In the genomic region with DNA sequence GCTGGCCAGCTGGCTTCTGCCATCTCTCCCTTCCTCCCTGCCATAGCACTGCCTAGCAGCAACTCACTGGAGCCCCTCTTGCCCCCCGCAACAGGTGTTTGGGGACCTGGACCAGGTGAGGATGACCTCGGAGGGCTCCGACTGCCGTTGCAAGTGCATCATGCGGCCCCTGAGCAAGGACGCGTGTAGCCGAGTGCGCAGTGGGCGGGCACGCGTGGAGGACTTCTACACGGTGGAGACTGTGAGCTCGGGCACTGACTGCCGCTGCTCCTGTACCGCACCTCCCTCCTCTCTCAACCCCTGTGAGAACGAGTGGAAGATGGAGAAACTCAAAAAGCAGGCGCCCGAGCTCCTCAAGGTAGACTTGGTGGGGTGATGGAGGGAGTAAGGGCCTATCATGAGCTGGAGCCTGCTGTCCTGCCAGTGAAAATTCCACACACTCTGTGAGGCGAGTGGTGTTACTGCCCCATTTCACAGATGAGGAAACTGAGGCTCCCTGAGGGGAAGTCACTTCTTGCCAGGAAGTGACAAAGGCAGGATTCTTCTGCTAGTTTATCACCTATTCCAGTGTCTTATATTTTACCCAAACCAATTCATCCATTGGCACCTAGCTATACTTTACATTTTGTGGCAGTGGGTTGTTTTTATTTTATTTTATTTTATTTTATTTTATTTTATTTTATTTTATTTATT, we compare ENCODE assay signal across 20 cellular contexts. TPM values are rescaled to one million over a fixed set of nuclear protein-coding genes. Genes with fewer than 3 reads are reported as not detected.
DNase-seq lines count a peak whose midpoint lies in the region; ATAC-seq and TF ChIP-seq lines count a peak whose summit lies in the region.
"Had no signal": no experiment of that assay in that cellular context is flagged by ENCODE, and none has a peak within 500 bp of the region (broad histone marks: within the 10 kb centered on the region; RNA-seq: fewer than 3 reads in every experiment).

No MANE protein-coding gene starts in this region.

- WGBS in endodermal cell (ENCODE audit: insufficient coverage in 1 of 2, insufficient read length in 1 of 2), 2 experiments, result 96 to 98% methylated on average over 17 to 20 of the region's 20 CpGs

- ATAC-seq in HG03045 (IDR thresholded peaks at IDR 0.05; ENCODE audit: unreplicated experiment) (no peak), GM21619 (IDR thresholded peaks at IDR 0.05; ENCODE audit: unreplicated experiment) (no peak)
- ATAC-seq: left colon, T-cell had no signal

- H3K9me3 Mint-ChIP-seq in MCF 10A (ENCODE audit: unreplicated experiment), result no peaks in the 10 kb centered on the region
- H3K9me3 Mint-ChIP-seq in endodermal cell, result no peaks in the 10 kb centered on the region
- H3K9me3 Mint-ChIP-seq: activated CD4-positive, alpha-beta T cell treated with anti-CD3 and anti-CD28 coated beads, Interleukin-2, amount 10 ng/mL, durations not matched to agents 24 days and 14 days; T-cell had no signal

- intact Hi-C loops in breast epithelium (cut with DNase I; ENCODE audit: low total_unique reads), result no loop called here
- intact Hi-C loops in MCF 10A (cut with micrococcal nuclease), result no loop called here
- intact Hi-C loops in posterior vena cava (cut with DNase I), result loop anchor here in 1 of 2 donors (5.0 kb wide), 1 partner anchor 935 kb away; no protein-coding TSS in a partner anchor
- intact Hi-C loops in vagina (cut with DNase I), result no loop called here

- TF ChIP-seq POLR2A in breast epithelium (IDR thresholded peaks at IDR 0.05), result no peak
- no peak for TF ChIP-seq POLR2A in vagina (IDR thresholded peaks at IDR 0.05)

- H3K27me3 Mint-ChIP-seq in MCF 10A (ENCODE audit: insufficient read depth, unreplicated experiment) (no peaks in the 10 kb centered on the region), endodermal cell (ENCODE audit: insufficient read depth) (no peaks in the 10 kb centered on the region)

- TF ChIP-seq CTCF in breast epithelium (IDR thresholded peaks at IDR 0.05), result no peak
- no peak for TF ChIP-seq CTCF in MCF 10A (IDR thresholded peaks at IDR 0.05; ENCODE audit: unreplicated experiment)
- no peak for TF ChIP-seq CTCF in endodermal cell (conservative IDR thresholded peaks at IDR 0.05)
- TF ChIP-seq CTCF in vagina (IDR thresholded peaks at IDR 0.05), result no peak

- H3K4me1 Mint-ChIP-seq in MCF 10A (ENCODE audit: insufficient read depth, unreplicated experiment), result peaks cover 6% of the 10 kb centered on the region
- peaks cover 2% of the 10 kb centered on the region for H3K4me1 Mint-ChIP-seq in endodermal cell
- H3K4me1 Mint-ChIP-seq: activated CD4-positive, alpha-beta T cell treated with anti-CD3 and anti-CD28 coated beads, Interleukin-2, amount 10 ng/mL, durations not matched to agents 24 days and 14 days; T-cell had no signal

- no peak overlapping the region for H3K4me3 ChIP-seq in breast epithelium
- H3K4me3 ChIP-seq in endodermal cell (ENCODE audit: low read length), result no peak overlapping the region
- no peak overlapping the region for H3K4me3 ChIP-seq in vagina

- no peak overlapping the region for H3K27ac ChIP-seq in breast epithelium
- no peak overlapping the region for H3K27ac ChIP-seq in endodermal cell (ENCODE audit: low read depth, low read length)
- no peak overlapping the region for H3K27ac ChIP-seq in vagina

- no peaks in the 10 kb centered on the region for H3K9me3 ChIP-seq in breast epithelium
- no peaks in the 10 kb centered on the region for H3K9me3 ChIP-seq in endodermal cell (ENCODE audit: control insufficient read depth, low read length)
- no peaks in the 10 kb centered on the region for H3K9me3 ChIP-seq in vagina

- no peaks in the 10 kb centered on the region for H3K27me3 ChIP-seq in breast epithelium
- H3K27me3 ChIP-seq in endodermal cell (ENCODE audit: control insufficient read depth, insufficient read depth, low read length, poor library complexity, severe bottlenecking), result no peaks in the 10 kb centered on the region
- H3K27me3 ChIP-seq in vagina, result no peaks in the 10 kb centered on the region

- H3K4me1 ChIP-seq in breast epithelium (peaks cover 0 to 6% of the 10 kb centered on the region in 2 donors), endodermal cell (ENCODE audit: control insufficient read depth, insufficient read depth, low read length) (no peaks in the 10 kb centered on the region), vagina (peaks cover 25% of the 10 kb centered on the region)

- H3K36me3 ChIP-seq in breast epithelium (no peaks in the 10 kb centered on the region), endodermal cell (ENCODE audit: control insufficient read depth, insufficient read depth, low read length) (no peaks in the 10 kb centered on the region), vagina (peaks cover 0 to 4% of the 10 kb centered on the region in 2 donors)

- H3K27ac Mint-ChIP-seq in MCF 10A (ENCODE audit: low read depth, unreplicated experiment) (no peak overlapping the region), endodermal cell (no peak overlapping the region)
- H3K27ac Mint-ChIP-seq: activated CD4-positive, alpha-beta T cell treated with anti-CD3 and anti-CD28 coated beads, Interleukin-2, amount 10 ng/mL, durations not matched to agents 24 days and 14 days; T-cell had no signal

- no peaks in the 10 kb centered on the region for H3K36me3 Mint-ChIP-seq in MCF 10A (ENCODE audit: insufficient read depth, unreplicated experiment)
- peaks cover 7% of the 10 kb centered on the region for H3K36me3 Mint-ChIP-seq in endodermal cell (ENCODE audit: low read depth)
- H3K36me3 Mint-ChIP-seq: T-cell had no signal

- POLR2A ChIA-PET in MCF 10A (lab: Yijun Ruan, JAX), result interaction anchor here (1.3 kb wide), 1 partner anchor 32 kb away, joined by 4 read pairs; no protein-coding TSS in a partner anchor

- no peak overlapping the region for H3K9ac ChIP-seq in endodermal cell (ENCODE audit: extremely low read depth, low read length, poor library complexity, severe bottlenecking)

- CTCF ChIA-PET in MCF 10A (lab: Yijun Ruan, JAX), result interaction anchor here (0.6 to 2.1 kb wide), 4 partner anchors 9 to 65 kb away, joined by 3 to 13 read pairs (median 4); no protein-coding TSS in a partner anchor

- DNase-seq in breast epithelium (ENCODE audit: low spot score in 2 of 2), result peak; percentile 6 to 47
- no peak for DNase-seq in MCF 10A (ENCODE audit: unreplicated experiment)
- peak; percentile 42 for DNase-seq in endodermal cell
- DNase-seq in posterior vena cava (ENCODE audit: low spot score), result peak; percentile 77
- DNase-seq in vagina (ENCODE audit: extremely low spot score in 2 of 2), result peak; percentile 72 to 77
- no peak for DNase-seq in NCI-H526 treated with DMSO at 0.1 percent for 48 hours (lab: John Stamatoyannopoulos, UW)
- DNase-seq: activated CD4-positive, alpha-beta T cell treated with anti-CD3 and anti-CD28 coated beads, Interleukin-2, amount 10 ng/mL, durations not matched to agents 24 days and 14 days; activated naive CD4-positive, alpha-beta T cell treated with Interleukin-2 at 50 U/mL for 16 hours; C1 segment of cervical spinal cord; cerebellar nuclear complex; KBM-7; NCI-H1930; NCI-H2227 treated with DMSO at 0.1 percent for 48 hours; NCI-H82; OCI-M1; SHP77 treated with DMSO at 0.1 percent for 48 hours had no signal

- H3K4me3 Mint-ChIP-seq in MCF 10A (ENCODE audit: unreplicated experiment) (no peak overlapping the region), endodermal cell (no peak overlapping the region)
- H3K4me3 Mint-ChIP-seq: activated CD4-positive, alpha-beta T cell treated with anti-CD3 and anti-CD28 coated beads, Interleukin-2, amount 10 ng/mL, durations not matched to agents 24 days and 14 days; T-cell had no signal

- BruUV-seq in MCF 10A (replicated peaks; lab: Mats Ljungman, UMichigan), result no TSS peak

RNA-seq across cellular contexts. Expression of gene OLFML2A, which starts 10.1 kb away (rescaled TPM):
- total RNA-seq in breast epithelium (10 to 100 TPM; 11.4 to 25.2 (median 11.4) TPM), MCF 10A (2022) (0.21 and 0.25 TPM in 2 replicates), endodermal cell (10 to 100 TPM; 28.1 to 31.2 TPM), posterior vena cava (1 to 10 TPM; 7.8 to 9.1 TPM), vagina (39.3 TPM)
- 8.2 TPM for polyA plus RNA-seq in endodermal cell (2013, experiment 1 of 2)
- 7.8 TPM for polyA plus RNA-seq in endodermal cell (2013, experiment 2 of 2)
- total RNA-seq: activated CD4-positive, alpha-beta T cell treated with anti-CD3 and anti-CD28 coated beads, Interleukin-2, amount 10 ng/mL, durations not matched to agents 24 days and 14 days had no signal

RNA-seq across cellular contexts. Expression of gene NR6A1, which starts 15.9 kb away (rescaled TPM):
- total RNA-seq in breast epithelium (1 to 10 TPM; 1.3 to 5.3 (median 3.9) TPM), MCF 10A (2022) (0.91 and 2.0 TPM in 2 replicates), endodermal cell (100 to 1,000 TPM; 168 to 206 TPM), posterior vena cava (under 1 TPM; 0.23 to 0.76 TPM), vagina (1.2 TPM)
- 47.4 TPM for polyA plus RNA-seq in endodermal cell (2013, experiment 1 of 2)
- polyA plus RNA-seq in endodermal cell (2013, experiment 2 of 2), result 49.5 TPM

Comparison
In these comparisons a context has a peak if more than half of its experiments do, and no peak if none do; other contexts are left out.
1. DNase-seq: peak in breast epithelium (2 of 2), endodermal cell (single experiment), posterior vena cava (single experiment) and vagina (2 of 2); none in MCF 10A (single experiment) and NCI-H526 treated with DMSO at 0.1 percent for 48 hours (single experiment).
2. RNA of gene NR6A1, which starts 15.9 kb away (total RNA-seq): 168 to 206 TPM in endodermal cell; 1.3 to 5.3 TPM in breast epithelium, 1.2 TPM in vagina (single experiment), 0.91 to 2.0 TPM in MCF 10A and 0.23 to 0.76 TPM in posterior vena cava; every median in the first group is over 10 times any median in the second.